In genomic region chr4:6716018-6716911, GRCh38 we compare ENCODE assay signal across 1 cellular context.
A peak's percentile ranks its signal among the peaks of the same experiment; 100 is the strongest.
TF ChIP-seq lines count a peak whose summit lies in the region.

Gene BLOC1S4 (plus strand): TSS chr4:6716174. CDS start chr4:6716210, 36 bp downstream.

TF ChIP-seq in GM12878, 131 proteins besides CTCF, POLR2A, EP300 and RAD21 (continued from another document):
- TF ChIP-seq CUX1 (IDR thresholded peaks at IDR 0.05; ENCODE audit: insufficient replicate concordance, low read depth, low read length), result no peak
- TF ChIP-seq SMAD5 (IDR thresholded peaks at IDR 0.05; ENCODE audit: low read depth), result 0 out of 2 replicates have a peak, but pooled peaks have one; percentile 27
- no peak for TF ChIP-seq EZH2 (IDR thresholded peaks at IDR 0.05; ENCODE audit: borderline replicate concordance, control insufficient read depth, low read depth, low read length)
- no peak for TF ChIP-seq PKNOX1 (IDR thresholded peaks at IDR 0.05)
- no peak for TF ChIP-seq BRCA1 (IDR thresholded peaks at IDR 0.05; ENCODE audit: low read depth, low read length)
- peak; percentile 63 for TF ChIP-seq ZNF217 (IDR thresholded peaks at IDR 0.05)
- TF ChIP-seq SMC3 (IDR thresholded peaks at IDR 0.05; ENCODE audit: borderline replicate concordance, low read length), result no peak
- no peak for TF ChIP-seq EED (IDR thresholded peaks at IDR 0.05; ENCODE audit: low read depth)
TF ChIP-seq in GM12878: peak in this region for 36.
